34 cellular contexts compared by ENCODE assay signal in genomic region chr9:29657821-29658220, GRCh38.
"Had no signal": no experiment of that assay in that cellular context is flagged by ENCODE, and none has a peak within 500 bp of the region (broad histone marks: within the 10 kb centered on the region; RNA-seq: fewer than 3 reads in every experiment).

No MANE protein-coding gene starts in this region.

- H3K36me3 ChIP-seq: MG63 had no signal

- DNase-seq: Karpas-422, Kasumi-1, MG63, MM.1S, MV-4-11, NCI-H1048, NCI-H1092, NCI-H1092 treated with DMSO at 0.1 percent for 48 hours, NCI-H1105, NCI-H1105 treated with DMSO at 0.1 percent for 48 hours, NCI-H1417, NCI-H1417 treated with DMSO at 0.1 percent for 48 hours, NCI-H1436, NCI-H1436 treated with DMSO at 0.1 percent for 48 hours, NCI-H146, NCI-H1694, NCI-H1694 treated with DMSO at 0.1 percent for 48 hours, NCI-H187, NCI-H187 treated with DMSO at 0.1 percent for 48 hours, NCI-H1930, NCI-H2029, NCI-H2029 treated with DMSO at 0.1 percent for 48 hours, NCI-H2081, NCI-H2081 treated with DMSO at 0.1 percent for 48 hours, NCI-H2107, NCI-H2171, NCI-H2171 treated with DMSO at 0.1 percent for 48 hours, NCI-H2227 treated with DMSO at 0.1 percent for 48 hours, NCI-H226, NCI-H345, NCI-H446, NCI-H446 treated with DMSO at 0.1 percent for 48 hours, NCI-H510A had no signal

- H3K4me3 ChIP-seq: MG63 had no signal

- H3K27ac ChIP-seq: KMS-11 had no signal

- H3K27me3 ChIP-seq: MG63 had no signal

- H3K9me3 ChIP-seq: MG63 had no signal
